Comparison of ENCODE assay signal across 12 cellular contexts in the genomic region with DNA sequence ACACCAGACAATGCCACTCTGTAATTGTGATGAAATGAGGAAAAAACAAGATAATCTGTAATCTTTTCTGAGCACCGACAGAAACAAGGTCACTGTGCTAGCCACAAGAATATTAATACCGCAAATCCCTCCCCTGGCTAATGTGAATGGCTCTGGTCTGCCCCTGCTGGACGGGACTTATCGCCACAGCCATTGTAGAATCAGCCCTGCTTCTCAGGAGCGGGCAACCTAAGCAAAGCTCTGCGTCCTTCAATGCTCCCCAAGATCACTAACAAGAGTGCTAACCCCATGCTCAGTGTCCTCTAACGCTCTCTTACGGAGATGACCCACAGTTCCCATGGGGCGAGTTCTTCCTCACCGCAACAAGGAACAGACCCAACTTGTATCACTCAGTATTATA. TPM values are rescaled to one million over a fixed set of nuclear protein-coding genes. Genes with fewer than 3 reads are reported as not detected.
DNase-seq lines count a peak whose midpoint lies in the region; ATAC-seq and TF ChIP-seq lines count a peak whose summit lies in the region.
"Had no signal": no experiment of that assay in that cellular context is flagged by ENCODE, and none has a peak within 500 bp of the region (broad histone marks: within the 10 kb centered on the region; RNA-seq: fewer than 3 reads in every experiment).

No MANE protein-coding gene starts in this region.

- DNase-seq in AG08396 (ENCODE audit: low spot score) (peak; percentile 33), GM12865 (ENCODE audit: low read depth) (peak; percentile 31), Panc1 (ENCODE audit: low read depth, low spot score) (no peak), foreskin keratinocyte (no peak), tibial nerve (ENCODE audit: low spot score in 2 of 2) (no peak), cerebellar nuclear complex (lab: John Stamatoyannopoulos, UW) (no peak), hepatic stellate cell (ENCODE audit: low spot score) (no peak)
- DNase-seq: adrenal gland, NCI-H1105, right lobe of liver, T-helper 9 cell had no signal

- H3K27me3 ChIP-seq in Panc1 (ENCODE audit: control insufficient read depth, insufficient read depth, low read length) (no peaks in the 10 kb centered on the region), foreskin keratinocyte (peaks cover 22% of the 10 kb centered on the region), tibial nerve (peaks cover 0 to 3% of the 10 kb centered on the region in 2 donors)
- H3K27me3 ChIP-seq: right lobe of liver had no signal

- POLR2A ChIA-PET in Panc1 (lab: Charles Lee): no interaction called here

- no peaks in the 10 kb centered on the region for H3K9me3 ChIP-seq in Panc1 (ENCODE audit: control insufficient read depth, insufficient read depth, low read depth, low read length)
- no peaks in the 10 kb centered on the region for H3K9me3 ChIP-seq in tibial nerve
- H3K9me3 ChIP-seq: adrenal gland, right lobe of liver had no signal

- H3K4me3 ChIP-seq in GM12865 (ENCODE audit: low read depth, low read length) (no peak overlapping the region), Panc1 (ENCODE audit: low read depth in 2 of 2, low read length in 2 of 2) (no peak overlapping the region), tibial nerve (no peak overlapping the region)
- H3K4me3 ChIP-seq: adrenal gland, right lobe of liver had no signal

- H3K4me1 ChIP-seq in Panc1 (ENCODE audit: control insufficient read depth, insufficient read depth, low read length) (no peaks in the 10 kb centered on the region), foreskin keratinocyte (no peaks in the 10 kb centered on the region), tibial nerve (no peaks in the 10 kb centered on the region)
- H3K4me1 ChIP-seq: adrenal gland, right lobe of liver had no signal

- ATAC-seq in Panc1: peak; percentile 95
- ATAC-seq in foreskin keratinocyte: peak; percentile 61
- no peak for ATAC-seq in HG02642 (IDR thresholded peaks at IDR 0.05; ENCODE audit: poor library complexity, unreplicated experiment)

- in situ Hi-C loops in Panc1 (cut with HindIII; ENCODE audit: low pct_unique_long_range_greater_than_20kb, low sequenced_read_pairs): no loop called here

- no TSS peak for BruUV-seq in Panc1 (replicated peaks; lab: Mats Ljungman, UMichigan)

- CTCF ChIA-PET in Panc1 (lab: Charles Lee): interaction anchor here (0.5 to 1.2 kb wide), 3 partner anchors 11 to 221 kb away, joined by 3 read pairs; no protein-coding TSS in a partner anchor

- WGBS in tibial nerve, 2 donors: 57 to 64% methylated on average over 10 of the region's 10 CpGs

- peak; percentile 31 for TF ChIP-seq CTCF in GM12865 (IDR thresholded peaks at IDR 0.05; ENCODE audit: insufficient read depth, low read depth, low read length, missing control alignments)
- peak; percentile 85 for TF ChIP-seq CTCF in Panc1 (IDR thresholded peaks at IDR 0.05)
- TF ChIP-seq CTCF in foreskin keratinocyte (conservative IDR thresholded peaks at IDR 0.05): peak; percentile 52
- no peak for TF ChIP-seq CTCF in tibial nerve (IDR thresholded peaks at IDR 0.05)

- H3K36me3 ChIP-seq in Panc1 (ENCODE audit: control insufficient read depth, insufficient read depth, low read length) (no peaks in the 10 kb centered on the region), tibial nerve (no peaks in the 10 kb centered on the region)
- H3K36me3 ChIP-seq: adrenal gland, right lobe of liver had no signal

- intact Hi-C loops in Panc1 (cut with micrococcal nuclease; ENCODE audit: unreplicated experiment): loop anchor here (5.0 kb wide), 1 partner anchor 221 kb away; no protein-coding TSS in a partner anchor

- no peak for TF ChIP-seq POLR2A in tibial nerve (IDR thresholded peaks at IDR 0.05)

- TF ChIP-seq EP300 in tibial nerve (IDR thresholded peaks at IDR 0.05): no peak

- H3K27ac ChIP-seq in Panc1 (ENCODE audit: low read length) (no peak overlapping the region), foreskin keratinocyte (no peak overlapping the region), tibial nerve (no peak overlapping the region)
- H3K27ac ChIP-seq: adrenal gland, right lobe of liver had no signal

RNA-seq across cellular contexts. Expression of a gene that starts 42.7 kb away (rescaled TPM):
- total RNA-seq in Panc1 (2021; ENCODE audit: unreplicated experiment) (not detected), foreskin keratinocyte (not detected in 2 replicates), tibial nerve (not detected)
- polyA plus RNA-seq in Panc1 (2012; ENCODE audit: insufficient read length): not detected
- not detected in 2 replicates for polyA plus RNA-seq in foreskin keratinocyte
- total RNA-seq: adrenal gland, right lobe of liver had no signal
- polyA plus RNA-seq: adrenal gland had no signal

RNA-seq across cellular contexts. Expression of a gene that starts 48.2 kb away (rescaled TPM):
- 37.5 TPM for total RNA-seq in Panc1 (2021; ENCODE audit: unreplicated experiment)
- 23.5 TPM for polyA plus RNA-seq in Panc1 (2012; ENCODE audit: insufficient read length)
- 0.04 TPM in 1 of 2 replicates, not detected in the other for total RNA-seq in foreskin keratinocyte
- 0.03 TPM in 1 of 2 replicates, not detected in the other for polyA plus RNA-seq in foreskin keratinocyte
- 10 to 100 TPM; 24.9 to 54.9 (median 47.5) TPM for total RNA-seq in tibial nerve

RNA-seq across cellular contexts. Expression of a gene that starts 59.1 kb away (rescaled TPM):
- not detected for total RNA-seq in Panc1 (2021; ENCODE audit: unreplicated experiment)
- polyA plus RNA-seq in Panc1 (2012; ENCODE audit: insufficient read length): not detected
- total RNA-seq in foreskin keratinocyte: not detected in 2 replicates
- not detected in 2 replicates for polyA plus RNA-seq in foreskin keratinocyte
- not detected for total RNA-seq in tibial nerve
- total RNA-seq: adrenal gland, right lobe of liver had no signal
- polyA plus RNA-seq: adrenal gland had no signal

Comparison
In these comparisons a context has a peak if more than half of its experiments do, and no peak if none do; other contexts are left out.
1. DNase-seq: peak in AG08396 (single experiment) and GM12865 (single experiment); none in Panc1 (single experiment), foreskin keratinocyte (0 of 2), tibial nerve (0 of 2), cerebellar nuclear complex (0 of 2) and hepatic stellate cell (single experiment).
2. CTCF ChIP-seq: peak in GM12865 (single experiment), Panc1 (single experiment) and foreskin keratinocyte (single experiment); none in tibial nerve (0 of 5).
3. RNA of a gene that starts 48.2 kb away (total RNA-seq): 24.9 to 54.9 TPM in tibial nerve and 37.5 TPM in Panc1 (single experiment); 0.04 TPM in foreskin keratinocyte; every median in the first group is over 10 times any median in the second.